In the genomic region with DNA sequence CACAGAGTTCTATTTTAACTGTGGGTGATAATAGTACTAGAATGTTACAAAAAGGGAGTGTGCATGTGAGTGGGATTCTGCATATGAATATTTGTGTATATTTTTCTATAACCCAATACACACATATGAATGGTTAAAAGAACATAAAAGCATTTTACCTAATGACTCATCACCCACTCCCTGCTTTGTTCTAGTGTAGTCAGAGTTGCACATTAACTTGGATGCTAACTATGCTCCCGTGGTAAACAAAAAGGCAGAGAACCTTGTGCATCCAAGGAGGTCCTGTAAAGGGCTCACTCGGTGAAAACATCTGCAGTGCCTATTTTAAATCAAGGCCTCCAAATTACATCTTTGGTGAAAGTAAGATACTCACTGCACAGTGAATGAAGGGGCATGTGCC, we compare ENCODE assay signal across 22 cellular contexts.
A peak's percentile ranks its signal among the peaks of the same experiment; 100 is the strongest.
DNase-seq lines count a peak whose midpoint lies in the region; ATAC-seq and TF ChIP-seq lines count a peak whose summit lies in the region.
"Had no signal": no experiment of that assay in that cellular context is flagged by ENCODE, and none has a peak within 500 bp of the region (broad histone marks: within the 10 kb centered on the region; RNA-seq: fewer than 3 reads in every experiment).

No MANE protein-coding gene starts in this region.

- no peak overlapping the region for H3K4me3 Mint-ChIP-seq in HFFc6
- H3K4me3 Mint-ChIP-seq: activated CD4-positive, alpha-beta T cell treated with anti-CD3 and anti-CD28 coated beads for 36 hours; activated naive CD8-positive, alpha-beta T cell; activated T-helper 1 cell treated with anti-CD3 and anti-CD28 coated beads, Interleukin-12 subunit alpha, Interleukin-12 subunit beta, Interleukin-2, Interleukin-4 antibody, amounts not matched to agents 30 ng/mL and 10 ng/mL and 1 ng/mL, durations not matched to agents 14 hours and 24 hours and 36 hours; CD4-positive, alpha-beta memory T cell; type B pancreatic cell had no signal

- no peak overlapping the region for H3K27ac Mint-ChIP-seq in HFFc6
- H3K27ac Mint-ChIP-seq: activated CD4-positive, alpha-beta T cell treated with anti-CD3 and anti-CD28 coated beads for 36 hours; activated naive CD8-positive, alpha-beta T cell; activated T-helper 1 cell treated with anti-CD3 and anti-CD28 coated beads, Interleukin-12 subunit alpha, Interleukin-12 subunit beta, Interleukin-2, Interleukin-4 antibody, amounts not matched to agents 30 ng/mL and 10 ng/mL and 1 ng/mL, durations not matched to agents 14 hours and 24 hours and 36 hours; CD4-positive, alpha-beta memory T cell; type B pancreatic cell had no signal

- DNase-seq in astrocyte of the hippocampus (ENCODE audit: low read depth, low spot score) (peak; percentile 42), renal cortical epithelial cell (ENCODE audit: low read depth) (peak; percentile 89), HFFc6 (no peak), NCI-H226 (no peak), C1 segment of cervical spinal cord (lab: John Stamatoyannopoulos, UW) (no peak)
- DNase-seq: activated CD4-positive, alpha-beta T cell treated with anti-CD3 and anti-CD28 coated beads for 36 hours; body of pancreas; CD4-positive, alpha-beta memory T cell; H7; head of caudate nucleus; NCI-H1694; NCI-H2171 treated with DMSO at 0.1 percent for 48 hours; NCI-H774; OCI-M1; SHP77 treated with DMSO at 0.1 percent for 48 hours; T-helper 1 cell had no signal

- no peaks in the 10 kb centered on the region for H3K27me3 Mint-ChIP-seq in HFFc6 (ENCODE audit: insufficient read depth)
- H3K27me3 Mint-ChIP-seq: activated CD4-positive, alpha-beta T cell treated with anti-CD3 and anti-CD28 coated beads for 36 hours; activated naive CD8-positive, alpha-beta T cell; CD4-positive, alpha-beta memory T cell; type B pancreatic cell had no signal

- ATAC-seq in GM18907 (IDR thresholded peaks at IDR 0.05; ENCODE audit: unreplicated experiment) (peak; percentile 45), HG02623 (IDR thresholded peaks at IDR 0.05; ENCODE audit: unreplicated experiment) (peak; percentile 50)
- ATAC-seq: activated CD4-positive, alpha-beta T cell treated with anti-CD3 and anti-CD28 coated beads for 36 hours; body of pancreas; K562 had no signal

- H3K36me3 Mint-ChIP-seq in HFFc6 (ENCODE audit: low read depth) = no peaks in the 10 kb centered on the region
- H3K36me3 Mint-ChIP-seq: activated naive CD8-positive, alpha-beta T cell; CD4-positive, alpha-beta memory T cell had no signal

- peaks cover 29% of the 10 kb centered on the region for H3K9me3 Mint-ChIP-seq in HFFc6

- no peaks in the 10 kb centered on the region for H3K4me1 Mint-ChIP-seq in HFFc6 (ENCODE audit: low read depth)
- H3K4me1 Mint-ChIP-seq: activated CD4-positive, alpha-beta T cell treated with anti-CD3 and anti-CD28 coated beads for 36 hours; CD4-positive, alpha-beta memory T cell had no signal

- no peak for TF ChIP-seq CTCF in HFFc6 (IDR thresholded peaks at IDR 0.05)

Comparison
In these comparisons a context has a peak if more than half of its experiments do, and no peak if none do; other contexts are left out.
1. DNase-seq: peak in astrocyte of the hippocampus (single experiment) and renal cortical epithelial cell (single experiment); none in HFFc6 (single experiment), NCI-H226 (single experiment) and C1 segment of cervical spinal cord (0 of 14).